22 cellular contexts compared by ENCODE assay signal in genomic region chr17:32742686-32743538, GRCh38.
DNase-seq lines count a peak whose midpoint lies in the region; ATAC-seq, FAIRE-seq and TF ChIP-seq lines count a peak whose summit lies in the region.
"Had no signal": no experiment of that assay in that cellular context is flagged by ENCODE, and none has a peak within 500 bp of the region (broad histone marks: within the 10 kb centered on the region; RNA-seq: fewer than 3 reads in every experiment).

No MANE protein-coding gene starts in this region.

- ATAC-seq in upper lobe of right lung = peak; percentile 51
- no peak for ATAC-seq in activated T-helper 17 cell treated with anti-CD3 and anti-CD28 coated beads, Interleukin-2, amount 50 U/mL, for 72 hours (replicated peaks)
- ATAC-seq: activated CD4-positive, CD25-positive, alpha-beta regulatory T cell treated with anti-CD3 and anti-CD28 coated beads, Interleukin-2, amount 50 U/mL, for 24 hours; CD8-positive, alpha-beta T cell had no signal

- H3K36me3 Mint-ChIP-seq in activated T-helper 17 cell treated with anti-CD3 and anti-CD28 coated beads, Interleukin-2, amount 50 U/mL, for 72 hours (ENCODE audit: low read depth) = peaks cover 7% of the 10 kb centered on the region

- H3K4me3 ChIP-seq in fibroblast of mammary gland (ENCODE audit: control insufficient read depth, low read depth, low read length) (no peak overlapping the region), upper lobe of right lung (no peak overlapping the region), colonic mucosa (no peak overlapping the region)
- H3K4me3 ChIP-seq: sigmoid colon had no signal

- no peaks in the 10 kb centered on the region for H3K4me1 Mint-ChIP-seq in activated T-helper 17 cell treated with anti-CD3 and anti-CD28 coated beads, Interleukin-2, amount 50 U/mL, for 72 hours

- no peak overlapping the region for H3K27ac Mint-ChIP-seq in activated T-helper 17 cell treated with anti-CD3 and anti-CD28 coated beads, Interleukin-2, amount 50 U/mL, for 72 hours
- H3K27ac Mint-ChIP-seq: CD8-positive, alpha-beta T cell had no signal

- H3K9ac ChIP-seq in colonic mucosa (ENCODE audit: low read depth in 2 of 2, low read length in 2 of 2) = no peak overlapping the region

- no peak for FAIRE-seq in D721Med (lab: Jason Lieb, UNC)
- FAIRE-seq: G401.6, islet of Langerhans had no signal

- H3K27ac ChIP-seq in upper lobe of right lung (no peak overlapping the region), colonic mucosa (no peak overlapping the region)
- H3K27ac ChIP-seq: 22Rv1, sigmoid colon had no signal

- no peak overlapping the region for H3K4me3 Mint-ChIP-seq in activated T-helper 17 cell treated with anti-CD3 and anti-CD28 coated beads, Interleukin-2, amount 50 U/mL, for 72 hours
- H3K4me3 Mint-ChIP-seq: CD8-positive, alpha-beta T cell had no signal

- DNase-seq in SIG-M5 treated with dmso at 0.1 percent for 504 hours (lab: John Stamatoyannopoulos, UW; ENCODE audit: unreplicated experiment) = peak; percentile 42
- DNase-seq in SIG-M5 (lab: John Stamatoyannopoulos, UW) = no peak
- peak; percentile 37 for DNase-seq in SKM-1 (lab: John Stamatoyannopoulos, UW; ENCODE audit: unreplicated experiment)
- peak; percentile 27 for DNase-seq in fibroblast of mammary gland (ENCODE audit: low read depth)
- no peak for DNase-seq in upper lobe of right lung
- DNase-seq in colonic mucosa = no peak
- no peak for DNase-seq in D721Med (ENCODE audit: insufficient read length, low spot score)
- DNase-seq: activated CD8-positive, alpha-beta memory T cell treated with anti-CD3 and anti-CD28 coated beads, Interleukin-2, amount 50 U/mL, for 4 hours; activated naive CD4-positive, alpha-beta T cell; CD8-positive, alpha-beta T cell; cortex of kidney; head of caudate nucleus; NCI-H187; NCI-H446 treated with DMSO at 0.1 percent for 48 hours; nucleus accumbens; sigmoid colon; SW 1271 had no signal

- H3K9me3 Mint-ChIP-seq in activated T-helper 17 cell treated with anti-CD3 and anti-CD28 coated beads, Interleukin-2, amount 50 U/mL, for 72 hours = no peaks in the 10 kb centered on the region
- H3K9me3 Mint-ChIP-seq: CD8-positive, alpha-beta T cell had no signal

- no peaks in the 10 kb centered on the region for H3K27me3 Mint-ChIP-seq in activated T-helper 17 cell treated with anti-CD3 and anti-CD28 coated beads, Interleukin-2, amount 50 U/mL, for 72 hours

- H3K9me3 ChIP-seq in upper lobe of right lung (no peaks in the 10 kb centered on the region), colonic mucosa (no peaks in the 10 kb centered on the region)
- H3K9me3 ChIP-seq: sigmoid colon had no signal

- H3K27me3 ChIP-seq in upper lobe of right lung (no peaks in the 10 kb centered on the region), colonic mucosa (no peaks in the 10 kb centered on the region)
- H3K27me3 ChIP-seq: sigmoid colon had no signal

- TF ChIP-seq CTCF in fibroblast of mammary gland (conservative IDR thresholded peaks at IDR 0.05; ENCODE audit: control insufficient read depth, insufficient read depth, low read depth, low read length) (no peak), upper lobe of right lung (IDR thresholded peaks at IDR 0.05) (no peak), colonic mucosa (IDR thresholded peaks at IDR 0.05) (no peak), D721Med (IDR thresholded peaks at IDR 0.05; ENCODE audit: insufficient read depth, missing control alignments) (no peak)

- intact Hi-C loops in upper lobe of right lung (cut with DNase I) = no loop called here
- intact Hi-C loops in colonic mucosa (cut with DNase I) = no loop called here

- no peaks in the 10 kb centered on the region for H3K36me3 ChIP-seq in upper lobe of right lung
- no peaks in the 10 kb centered on the region for H3K36me3 ChIP-seq in colonic mucosa
- H3K36me3 ChIP-seq: sigmoid colon had no signal

- H3K4me1 ChIP-seq in upper lobe of right lung = no peaks in the 10 kb centered on the region
- H3K4me1 ChIP-seq in colonic mucosa = peaks cover 10% of the 10 kb centered on the region
- H3K4me1 ChIP-seq: sigmoid colon had no signal

Comparison
In these comparisons a context has a peak if more than half of its experiments do, and no peak if none do; other contexts are left out.
1. DNase-seq: peak in SIG-M5 treated with dmso at 0.1 percent for 504 hours (single experiment), SKM-1 (single experiment) and fibroblast of mammary gland (single experiment); none in SIG-M5 (single experiment), upper lobe of right lung (single experiment), colonic mucosa (single experiment) and D721Med (single experiment).